9 cellular contexts compared by ENCODE assay signal in the genomic region with DNA sequence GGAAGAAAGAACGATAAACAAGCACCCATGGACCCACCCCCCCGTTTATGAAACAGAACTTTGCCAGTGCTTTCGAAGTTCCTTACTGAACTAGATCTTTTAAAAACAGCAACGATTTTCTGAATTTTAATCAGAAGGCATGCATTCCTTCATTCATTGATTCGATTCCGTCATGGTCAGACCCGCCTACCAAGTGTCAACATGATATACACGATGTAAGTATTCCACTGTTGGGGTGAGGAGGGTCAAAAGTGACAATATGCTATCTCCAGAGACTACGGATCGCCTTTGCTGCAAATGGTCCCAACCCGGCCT. TPM values are rescaled to one million over a fixed set of nuclear protein-coding genes. Genes with fewer than 3 reads are reported as not detected.
A peak's percentile ranks its signal among the peaks of the same experiment; 100 is the strongest.
DNase-seq lines count a peak whose midpoint lies in the region; ATAC-seq, FAIRE-seq and TF ChIP-seq lines count a peak whose summit lies in the region.
"Had no signal": no experiment of that assay in that cellular context is flagged by ENCODE, and none has a peak within 500 bp of the region (broad histone marks: within the 10 kb centered on the region; RNA-seq: fewer than 3 reads in every experiment).

No MANE protein-coding gene starts in this region.

- peak overlapping the region; percentile 98 for H2AFZ ChIP-seq in K562 (ENCODE audit: low read depth, low read length)

- H3K27me3 Mint-ChIP-seq in activated naive CD4-positive, alpha-beta T cell treated with anti-CD3 and anti-CD28 coated beads for 36 hours (ENCODE audit: low read depth) = peaks cover 41% of the 10 kb centered on the region

- peak overlapping the region in 1 of 2 experiments; percentile 83; a peak in 1 of 4 replicates for H3K9ac ChIP-seq in K562 (ENCODE audit: insufficient read depth in 1 of 2, low read depth in 2 of 2, low read length in 2 of 2)

- H3K4me1 ChIP-seq in K562 (replicated peaks in 1 of 2; ENCODE audit: control insufficient read depth in 2 of 2, insufficient read depth in 2 of 2, low read length in 2 of 2) (peaks cover 0 to 17% of the 10 kb centered on the region in 2 experiments; a peak in 3 of 5 replicates), lower lobe of right lung (peaks cover 18% of the 10 kb centered on the region), transverse colon (peaks cover 4 to 24% (median 6%) of the 10 kb centered on the region in 4 donors)

- no peak overlapping the region for H3K27ac ChIP-seq in K562 (ENCODE audit: extremely low read depth, low read depth, low read length)
- peak overlapping the region; percentile 81 for H3K27ac ChIP-seq in lower lobe of right lung
- peak overlapping the region; percentile 86 to 94 (median 92) for H3K27ac ChIP-seq in transverse colon

- in situ Hi-C loops in K562 (cut with MboI) = no loop called here
- in situ Hi-C loops in transverse colon (cut with MboI; ENCODE audit: low pct_ligation_motif_present in 1 of 4, low pct_unique_long_range_greater_than_20kb in 1 of 4, low sequenced_read_pairs in 3 of 4) = loop anchor here in 3 of 4 donors (10.0 to 25.0 kb wide), 4 partner anchors 147 to 300 kb away; a partner anchor contains a TSS

- TF ChIP-seq EP300 in K562 (IDR thresholded peaks at IDR 0.05; ENCODE audit: low read length) (no peak), transverse colon (IDR thresholded peaks at IDR 0.05; ENCODE audit: low read depth) (no peak)

- no peak for TF ChIP-seq RAD21 in K562 (CRISPR knock-in tag; conservative IDR thresholded peaks at IDR 0.05 in 1 of 2, IDR thresholded peaks at IDR 0.05 in 1 of 2)

- CTCF ChIA-PET in activated naive CD4-positive, alpha-beta T cell treated with anti-CD3 and anti-CD28 coated beads for 36 hours (lab: Charles Lee) = no interaction called here
- CTCF ChIA-PET in K562 (lab: Yijun Ruan, JAX; ENCODE audit: low intra/inter-chr PET ratio) = no interaction called here

- no peak for DNase-seq in activated naive CD4-positive, alpha-beta T cell treated with anti-CD3 and anti-CD28 coated beads for 36 hours
- no peak for DNase-seq in activated naive CD4-positive, alpha-beta T cell (lab: John Stamatoyannopoulos, UW)
- no peak for DNase-seq in K562 (ENCODE audit: extremely low read depth in 1 of 4, low spot score in 3 of 4)
- no peak for DNase-seq in lower lobe of right lung
- no peak for DNase-seq in transverse colon
- DNase-seq in stimulated activated CD4-positive, alpha-beta T cell treated with anti-CD3 and anti-CD28 coated beads, Interleukin-15, amount 100 ng/mL, for 24 hours = no peak
- no peak for DNase-seq in NCI-H2081 treated with DMSO at 0.1 percent for 48 hours (lab: John Stamatoyannopoulos, UW)
- no peak for DNase-seq in amniotic stem cell (lab: John Stamatoyannopoulos, UW)
- DNase-seq: DND-41 had no signal

- H3K36me3 Mint-ChIP-seq in activated naive CD4-positive, alpha-beta T cell treated with anti-CD3 and anti-CD28 coated beads for 36 hours (ENCODE audit: low read depth) = no peaks in the 10 kb centered on the region

- peak; percentile 85 for FAIRE-seq in K562 (lab: Jason Lieb, UNC)

- TF ChIP-seq POLR2A in K562 (conservative IDR thresholded peaks at IDR 0.05) (no peak), transverse colon (IDR thresholded peaks at IDR 0.05) (no peak)

- peak overlapping the region; percentile 80 for H3K4me3 Mint-ChIP-seq in activated naive CD4-positive, alpha-beta T cell treated with anti-CD3 and anti-CD28 coated beads for 36 hours

- no peaks in the 10 kb centered on the region for H3K9me1 ChIP-seq in K562 (ENCODE audit: control insufficient read depth, insufficient read depth, low read length)

- H4K20me1 ChIP-seq in K562 (replicated peaks; ENCODE audit: control insufficient read depth, insufficient read depth, low read length) = 0 out of 2 replicates have a peak, but pooled peaks cover 6% of the 10 kb centered on the region

- ATAC-seq in K562 = no peak
- no peak for ATAC-seq in lower lobe of right lung

- H3K27me3 ChIP-seq in K562 (ENCODE audit: control insufficient read depth in 2 of 2, insufficient read depth in 2 of 2, low read length in 2 of 2) (peaks cover 18 to 25% of the 10 kb centered on the region in 2 experiments), lower lobe of right lung (ENCODE audit: low read depth) (no peaks in the 10 kb centered on the region), transverse colon (no peaks in the 10 kb centered on the region)

- BruUV-seq in K562 (replicated peaks; lab: Mats Ljungman, UMichigan) = no TSS peak

- H3K9me3 Mint-ChIP-seq in activated naive CD4-positive, alpha-beta T cell treated with anti-CD3 and anti-CD28 coated beads for 36 hours = no peaks in the 10 kb centered on the region

- 7% methylated on average over 11 of the region's 11 CpGs for WGBS in K562 (ENCODE audit: insufficient coverage, low coverage, missing lambda C conversion rate)
- WGBS in transverse colon (ENCODE audit: low coverage in 1 of 2), 2 donors = 5 to 7% methylated on average over 4 to 11 of the region's 11 CpGs

- H3K4me2 ChIP-seq in K562 (ENCODE audit: insufficient read depth, low read length) = peak overlapping the region; percentile 87

- no peak overlapping the region for H3K27ac Mint-ChIP-seq in activated naive CD4-positive, alpha-beta T cell treated with anti-CD3 and anti-CD28 coated beads for 36 hours

- intact Hi-C loops in activated naive CD4-positive, alpha-beta T cell treated with anti-CD3 and anti-CD28 coated beads for 36 hours (cut with micrococcal nuclease) = loop anchor here (1.0 to 10.0 kb wide), 6 partner anchors 80 to 384 kb away; a partner anchor contains a TSS
- intact Hi-C loops in K562 (cut with micrococcal nuclease) (loop anchor here (10.0 kb wide), 2 partner anchors 300 kb away; no protein-coding TSS in a partner anchor), lower lobe of right lung (cut with DNase I) (no loop called here), transverse colon (cut with DNase I; ENCODE audit: low total_unique reads) (loop anchor here (10.0 kb wide), 1 partner anchor 290 kb away; no protein-coding TSS in a partner anchor)

- no peak for TF ChIP-seq CTCF in K562 (IDR thresholded peaks at IDR 0.05 in 2 of 3, conservative IDR thresholded peaks at IDR 0.05 in 1 of 3; ENCODE audit: insufficient read depth in 2 of 3, low read depth in 1 of 3, low read length in 3 of 3)
- no peak for TF ChIP-seq CTCF in lower lobe of right lung (IDR thresholded peaks at IDR 0.05)
- TF ChIP-seq CTCF in transverse colon (IDR thresholded peaks at IDR 0.05) = no peak

- POLR2A ChIA-PET in K562 (lab: Yijun Ruan, JAX) = no interaction called here

- H3K4me3 ChIP-seq in K562 (peak overlapping the region; percentile 82), lower lobe of right lung (peak overlapping the region; percentile 93), transverse colon (peak overlapping the region; percentile 85 to 100 (median 88))

- H3K36me3 ChIP-seq in K562 (ENCODE audit: control insufficient read depth, insufficient read depth, low read length) (no peaks in the 10 kb centered on the region), lower lobe of right lung (no peaks in the 10 kb centered on the region), transverse colon (no peaks in the 10 kb centered on the region)

- H3K4me1 Mint-ChIP-seq in activated naive CD4-positive, alpha-beta T cell treated with anti-CD3 and anti-CD28 coated beads for 36 hours (ENCODE audit: low read depth) = peaks cover 8% of the 10 kb centered on the region

- H3K79me2 ChIP-seq in K562 (ENCODE audit: control insufficient read depth, insufficient read depth, low read length) = no peaks in the 10 kb centered on the region

- H3K9me3 ChIP-seq in K562 (replicated peaks; ENCODE audit: control insufficient read depth, insufficient read depth, low read depth, low read length) (no peaks in the 10 kb centered on the region), lower lobe of right lung (no peaks in the 10 kb centered on the region), transverse colon (no peaks in the 10 kb centered on the region)

RNA-seq across cellular contexts. Expression of a gene that starts 0.3 kb away (rescaled TPM):
- 1 to 10 TPM; 2.5 to 2.7 TPM for total RNA-seq in activated naive CD4-positive, alpha-beta T cell treated with anti-CD3 and anti-CD28 coated beads for 36 hours
- total RNA-seq in K562 (2011; cell fraction: chromatin; rRNA removed; ENCODE audit: low replicate concordance) = 0.44 and 2.0 TPM in 2 replicates
- total RNA-seq in K562 (2011; cell fraction: nucleolus; rRNA removed) = 0.26 and 0.50 TPM in 2 replicates
- 0.22 and 0.31 TPM in 2 replicates for total RNA-seq in K562 (2011; cell fraction: nucleoplasm; rRNA removed)
- total RNA-seq in K562 (2014; rRNA removed) = 0.20 TPM in 1 of 2 replicates, not detected in the other
- 0.25 and 0.54 TPM in 2 replicates for total RNA-seq in K562 (2014; rRNA removed; fragmentation: Illumina TruSeq; extraction: Trizol)
- total RNA-seq in K562 (2015; rRNA removed; fragmentation: Illumina TruSeq; extraction: Trizol) = 0.19 and 0.22 TPM in 2 replicates
- total RNA-seq in K562 (2021) = 0.27 TPM in 2 replicates
- polyA plus RNA-seq in K562 (2011; rRNA removed) = 0.18 and 0.21 TPM in 2 replicates
- polyA plus RNA-seq in K562 (2011; cell fraction: cytosol; rRNA removed) = 0.04 and 0.09 TPM in 2 replicates
- polyA plus RNA-seq in K562 (2011; cell fraction: nucleus; rRNA removed) = 0.20 and 0.58 TPM in 2 replicates
- polyA plus RNA-seq in K562 (2012) = 0.14 and 0.21 TPM in 2 replicates
- 0.22 and 0.43 TPM in 2 replicates for polyA plus RNA-seq in K562 (2014; fragmentation: Illumina TruSeq; extraction: Trizol)
- polyA plus RNA-seq in K562 (2014; fragmentation: Nextera tagmentation; extraction: Ambion mirVana) = under 1 TPM; 0.15 to 0.49 TPM
- polyA plus RNA-seq in K562 (2014; rRNA removed) = 0.16 and 0.22 TPM in 2 replicates
- 0.14 and 0.48 TPM in 2 replicates for polyA minus RNA-seq in K562 (2011; rRNA and poly(A)+ RNA removed)
- 0.36 and 0.48 TPM in 2 replicates for polyA minus RNA-seq in K562 (2011; cell fraction: cytosol; rRNA and poly(A)+ RNA removed)
- polyA minus RNA-seq in K562 (2011; cell fraction: nucleus; rRNA and poly(A)+ RNA removed) = 0.13 and 0.33 TPM in 2 replicates
- total RNA-seq in lower lobe of right lung = 77.9 TPM
- 10 to 100 TPM in 3 of 4 donors, 1 to 10 TPM in 1; 9.2 to 31.4 (median 23.9) TPM for total RNA-seq in transverse colon
